ENCODE assay signal across 22 cellular contexts in genomic region chr11:42974510-42974909, GRCh38.
DNase-seq lines count a peak whose midpoint lies in the region; ATAC-seq and TF ChIP-seq lines count a peak whose summit lies in the region.
"Had no signal": no experiment of that assay in that cellular context is flagged by ENCODE, and none has a peak within 500 bp of the region (broad histone marks: within the 10 kb centered on the region; RNA-seq: fewer than 3 reads in every experiment).

No MANE protein-coding gene starts in this region.

- H3K9ac ChIP-seq in H9 (ENCODE audit: extremely low read depth, insufficient read length, low read length) (no peak overlapping the region), OCI-LY1 (ENCODE audit: low read length) (no peak overlapping the region)

- H3K4me1 Mint-ChIP-seq in H9: peaks cover 8 to 11% of the 10 kb centered on the region in 2 experiments
- no peaks in the 10 kb centered on the region for H3K4me1 Mint-ChIP-seq in chondrocyte (ENCODE audit: low read depth)
- H3K4me1 Mint-ChIP-seq: stimulated activated naive CD8-positive, alpha-beta T cell treated with anti-CD3 and anti-CD28 coated beads, Interleukin-15, amount 100 ng/mL, for 72 hours had no signal

- TF ChIP-seq CTCF in C4-2B (conservative IDR thresholded peaks at IDR 0.05) (peak; percentile 36), H9 (conservative IDR thresholded peaks at IDR 0.05) (peak; percentile 52), OCI-LY1 (IDR thresholded peaks at IDR 0.05; ENCODE audit: low read length) (peak; percentile 30; the same call in 1 of the 2 replicates), chondrocyte (IDR thresholded peaks at IDR 0.05) (no peak)

- H3K18ac ChIP-seq in H9 (ENCODE audit: insufficient read length, low read depth, low read length): no peak overlapping the region

- H3K79me2 ChIP-seq in H9 (ENCODE audit: insufficient read depth, low read length) (no peaks in the 10 kb centered on the region), OCI-LY1 (ENCODE audit: insufficient read depth, low read length) (no peaks in the 10 kb centered on the region)

- no peak overlapping the region for H2AK5ac ChIP-seq in H9 (ENCODE audit: insufficient read length, low read length)

- WGBS in H9 (ENCODE audit: extremely low coverage, insufficient read length, low lambda C conversion rate): no CpG with 5 or more reads among the region's 4 CpGs
- WGBS in iPS DF 6.9 (ENCODE audit: insufficient coverage, insufficient read length): no CpG with 5 or more reads among the region's 4 CpGs

- H3K14ac ChIP-seq in H9 (ENCODE audit: insufficient read depth, low read length): no peak overlapping the region

- H3F3A ChIP-seq in OCI-LY1 (ENCODE audit: insufficient read depth, low read length): no peaks in the 10 kb centered on the region

- H3K9me3 Mint-ChIP-seq in H9: no peaks in the 10 kb centered on the region
- H3K9me3 Mint-ChIP-seq in chondrocyte (ENCODE audit: low read depth): peaks cover 8% of the 10 kb centered on the region

- no peak overlapping the region for H3K4me3 Mint-ChIP-seq in H9
- no peak overlapping the region for H3K4me3 Mint-ChIP-seq in chondrocyte (ENCODE audit: unreplicated experiment)
- H3K4me3 Mint-ChIP-seq: activated T-helper 1 cell treated with anti-CD3 and anti-CD28 coated beads, Interleukin-12 subunit alpha, Interleukin-12 subunit beta, Interleukin-2, Interleukin-4 antibody, amounts not matched to agents 30 ng/mL and 10 ng/mL and 1 ng/mL, durations not matched to agents 14 hours and 24 hours and 36 hours; stimulated activated naive CD8-positive, alpha-beta T cell treated with anti-CD3 and anti-CD28 coated beads, Interleukin-15, amount 100 ng/mL, for 72 hours had no signal

- no peak overlapping the region for H3K4me2 ChIP-seq in H9 (ENCODE audit: insufficient read depth, insufficient read length, low read length)
- H3K4me2 ChIP-seq in OCI-LY1 (ENCODE audit: low read length): no peak overlapping the region

- no peak overlapping the region for H2BK20ac ChIP-seq in H9 (ENCODE audit: low read depth, low read length, poor library complexity, severe bottlenecking)

- no peak overlapping the region for H3K56ac ChIP-seq in H9 (ENCODE audit: insufficient read length, low read depth, low read length)

- H3K9me3 ChIP-seq in H9 (ENCODE audit: control insufficient read depth, low read depth, low read length) (no peaks in the 10 kb centered on the region), OCI-LY1 (ENCODE audit: low read length) (no peaks in the 10 kb centered on the region), iPS DF 6.9 (ENCODE audit: control insufficient read depth, insufficient read depth, low read length) (no peaks in the 10 kb centered on the region)
- H3K9me3 ChIP-seq: breast epithelium, colonic mucosa, gastroesophageal sphincter, neutrophil, prostate gland, thyroid gland had no signal

- H4K5ac ChIP-seq in H9 (ENCODE audit: insufficient read length, low read depth, low read length): no peak overlapping the region

- H3T11ph ChIP-seq in H9 (ENCODE audit: low read length): no peak overlapping the region

- ATAC-seq in HG02884 (IDR thresholded peaks at IDR 0.05; ENCODE audit: unreplicated experiment) (no peak), GM18867 (IDR thresholded peaks at IDR 0.05; ENCODE audit: unreplicated experiment) (no peak), GM18498 (IDR thresholded peaks at IDR 0.05; ENCODE audit: unreplicated experiment) (no peak)
- ATAC-seq: gastroesophageal sphincter; SK-N-SH treated with all-trans-retinoic acid at 6 μM for 48 hours; stimulated activated naive CD8-positive, alpha-beta T cell treated with anti-CD3 and anti-CD28 coated beads, Interleukin-15, amount 100 ng/mL, for 72 hours had no signal

- no peaks in the 10 kb centered on the region for H3K23me2 ChIP-seq in H9 (ENCODE audit: insufficient read length, low read depth, low read length, poor library complexity, severe bottlenecking)

- H3K27me3 Mint-ChIP-seq in H9 (ENCODE audit: low read depth): no peaks in the 10 kb centered on the region
- no peaks in the 10 kb centered on the region for H3K27me3 Mint-ChIP-seq in chondrocyte (ENCODE audit: low read depth)
- H3K27me3 Mint-ChIP-seq: stimulated activated naive CD8-positive, alpha-beta T cell treated with anti-CD3 and anti-CD28 coated beads, Interleukin-15, amount 100 ng/mL, for 72 hours had no signal

- H2BK15ac ChIP-seq in H9 (ENCODE audit: low read depth, low read length): no peak overlapping the region

- H3K27me3 ChIP-seq in H9 (ENCODE audit: insufficient read depth, low read length): no peaks in the 10 kb centered on the region
- no peaks in the 10 kb centered on the region for H3K27me3 ChIP-seq in OCI-LY1 (ENCODE audit: insufficient read depth, low read length)
- no peaks in the 10 kb centered on the region for H3K27me3 ChIP-seq in iPS DF 6.9 (ENCODE audit: control insufficient read depth, insufficient read depth, low read length)
- H3K27me3 ChIP-seq: breast epithelium, colonic mucosa, gastroesophageal sphincter, neutrophil, thyroid gland had no signal

- H3K4me3 ChIP-seq in OCI-LY1 (ENCODE audit: low read depth, low read length, poor library complexity, severe bottlenecking) (no peak overlapping the region), iPS DF 6.9 (ENCODE audit: low read length) (no peak overlapping the region)
- H3K4me3 ChIP-seq: breast epithelium, colonic mucosa, gastroesophageal sphincter, prostate gland, thyroid gland had no signal

- H3K9me2 ChIP-seq in OCI-LY1 (ENCODE audit: low read depth, low read length): no peaks in the 10 kb centered on the region

- no peak overlapping the region for H2BK12ac ChIP-seq in H9 (ENCODE audit: insufficient read length, low read depth, low read length)

- no peaks in the 10 kb centered on the region for H3K79me1 ChIP-seq in H9 (ENCODE audit: insufficient read depth, low read depth, low read length, poor library complexity, severe bottlenecking)

- H2BK120ac ChIP-seq in H9 (ENCODE audit: low read depth, low read length, poor library complexity, severe bottlenecking): no peak overlapping the region

- H4K8ac ChIP-seq in H9 (replicated peaks; ENCODE audit: insufficient read length, low read depth, low read length): no peak overlapping the region

- H3K23ac ChIP-seq in H9 (ENCODE audit: insufficient read length, low read depth, low read length): no peak overlapping the region

- H2AFZ ChIP-seq in H9 (ENCODE audit: low read length) (no peak overlapping the region), OCI-LY1 (ENCODE audit: low read length) (no peak overlapping the region)

- no peaks in the 10 kb centered on the region for H4K20me1 ChIP-seq in H9 (ENCODE audit: control insufficient read depth, insufficient read depth, insufficient read length)
- H4K20me1 ChIP-seq in OCI-LY1 (ENCODE audit: insufficient read depth, low read length): no peaks in the 10 kb centered on the region

- H2BK5ac ChIP-seq in H9 (ENCODE audit: insufficient read length, low read length): no peak overlapping the region

- H3K27ac ChIP-seq in C4-2B (no peak overlapping the region), H9 (ENCODE audit: insufficient read length, low read depth, low read length) (no peak overlapping the region), OCI-LY1 (ENCODE audit: low read depth, low read length, poor library complexity, severe bottlenecking) (no peak overlapping the region), iPS DF 6.9 (ENCODE audit: low read length) (no peak overlapping the region)
- H3K27ac ChIP-seq: breast epithelium, colonic mucosa, gastroesophageal sphincter, neutrophil, prostate gland, thyroid gland, VCaP had no signal

- no peak overlapping the region for H4K91ac ChIP-seq in H9 (ENCODE audit: insufficient read length, low read depth, low read length)

- no peaks in the 10 kb centered on the region for H3K36me3 ChIP-seq in OCI-LY1 (ENCODE audit: insufficient read depth, low read length)
- no peaks in the 10 kb centered on the region for H3K36me3 ChIP-seq in iPS DF 6.9 (ENCODE audit: control insufficient read depth, insufficient read depth, low read length)
- H3K36me3 ChIP-seq: breast epithelium, colonic mucosa, gastroesophageal sphincter, neutrophil, prostate gland, thyroid gland had no signal

- H3K4ac ChIP-seq in H9 (ENCODE audit: low read depth, low read length): no peak overlapping the region

- no peak overlapping the region for H3K27ac Mint-ChIP-seq in H9
- H3K27ac Mint-ChIP-seq in chondrocyte (ENCODE audit: unreplicated experiment): no peak overlapping the region
- H3K27ac Mint-ChIP-seq: activated T-helper 1 cell treated with anti-CD3 and anti-CD28 coated beads, Interleukin-12 subunit alpha, Interleukin-12 subunit beta, Interleukin-2, Interleukin-4 antibody, amounts not matched to agents 30 ng/mL and 10 ng/mL and 1 ng/mL, durations not matched to agents 14 hours and 24 hours and 36 hours; stimulated activated naive CD8-positive, alpha-beta T cell treated with anti-CD3 and anti-CD28 coated beads, Interleukin-15, amount 100 ng/mL, for 72 hours had no signal

- DNase-seq in H9 (peak; percentile 63), iPS DF 6.9 (ENCODE audit: low read depth, low spot score) (peak; percentile 16), chondrocyte (ENCODE audit: low spot score) (no peak)
- DNase-seq: activated naive CD4-positive, alpha-beta T cell treated with anti-CD3 and anti-CD28 coated beads, Interleukin-2, amount 50 U/mL, for 16 hours; colonic mucosa; GDM1; NCI-H1417 treated with DMSO at 0.1 percent for 48 hours; NCI-H510A treated with DMSO at 0.1 percent for 48 hours; stimulated activated naive CD8-positive, alpha-beta T cell treated with anti-CD3 and anti-CD28 coated beads, Interleukin-15, amount 100 ng/mL, for 72 hours; thyroid gland had no signal

- 0 out of 2 replicates have a peak, but pooled peaks cover 2% of the 10 kb centered on the region for H3K4me1 ChIP-seq in H9 (ENCODE audit: insufficient read depth, low read length)
- H3K4me1 ChIP-seq in OCI-LY1 (ENCODE audit: insufficient read depth, low read length, severe bottlenecking): no peaks in the 10 kb centered on the region
- H3K4me1 ChIP-seq in iPS DF 6.9 (ENCODE audit: control insufficient read depth, insufficient read depth, low read length): no peaks in the 10 kb centered on the region
- H3K4me1 ChIP-seq: breast epithelium, colonic mucosa, gastroesophageal sphincter, prostate gland, thyroid gland had no signal

- H3K36me3 Mint-ChIP-seq in H9 (ENCODE audit: insufficient read depth in 1 of 3, low read depth in 3 of 3) (peaks cover 0 to 2% (median 0%) of the 10 kb centered on the region in 3 experiments; a peak in 2 of 7 replicates), chondrocyte (ENCODE audit: low read depth) (no peaks in the 10 kb centered on the region)
